In the genomic region with DNA sequence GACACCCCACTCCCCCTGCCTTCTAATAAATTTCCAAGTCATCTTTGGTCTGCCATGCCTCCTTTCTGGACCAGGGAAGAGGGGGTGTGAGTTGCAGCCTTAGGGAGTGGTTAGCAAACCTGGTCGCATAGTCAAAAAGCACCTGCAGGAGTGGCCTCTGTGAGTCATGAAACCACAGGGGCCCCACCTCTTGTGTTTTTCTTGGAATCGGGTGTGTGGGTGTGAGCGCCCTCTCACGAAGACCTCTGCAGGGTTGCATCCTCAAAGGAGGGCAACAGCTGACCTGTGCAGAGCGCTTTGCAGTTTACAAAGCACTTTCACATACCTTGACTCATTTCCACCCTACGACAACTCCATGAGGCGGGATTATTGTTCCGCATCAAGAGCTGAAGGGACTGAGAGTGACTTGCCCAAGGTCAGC, we compare ENCODE assay signal across 9 cellular contexts. TPM values are rescaled to one million over a fixed set of nuclear protein-coding genes. Genes with fewer than 3 reads are reported as not detected.
DNase-seq lines count a peak whose midpoint lies in the region; ATAC-seq and TF ChIP-seq lines count a peak whose summit lies in the region.
"Had no signal": no experiment of that assay in that cellular context is flagged by ENCODE, and none has a peak within 500 bp of the region (broad histone marks: within the 10 kb centered on the region; RNA-seq: fewer than 3 reads in every experiment).

No MANE protein-coding gene starts in this region.

- H3K9me3 ChIP-seq in MG63 (peaks cover 13% of the 10 kb centered on the region), thyroid gland (no peaks in the 10 kb centered on the region)

- H3K36me3 ChIP-seq in MG63 (no peaks in the 10 kb centered on the region), thyroid gland (no peaks in the 10 kb centered on the region)

- WGBS in thyroid gland, 2 donors = 89 to 90% methylated on average over 8 of the region's 8 CpGs

- peak overlapping the region; percentile 92 to 95 for H3K27ac Mint-ChIP-seq in T-cell

- H3K9me3 Mint-ChIP-seq in T-cell = no peaks in the 10 kb centered on the region

- no peaks in the 10 kb centered on the region for H3K36me3 Mint-ChIP-seq in T-cell

- peaks cover 0 to 3% of the 10 kb centered on the region in 2 donors for H3K27me3 Mint-ChIP-seq in T-cell

- H3K27me3 ChIP-seq in MG63 (no peaks in the 10 kb centered on the region), thyroid gland (no peaks in the 10 kb centered on the region)

- DNase-seq in T-cell = peak; percentile 21 to 74 (median 50)
- peak; percentile 84 for DNase-seq in activated naive CD8-positive, alpha-beta T cell treated with anti-CD3 and anti-CD28 coated beads, Interleukin-2, amount 50 U/mL, for 16 hours (ENCODE audit: low read depth, low spot score)
- peak; percentile 88 for DNase-seq in stimulated activated CD8-positive, alpha-beta memory T cell treated with anti-CD3 and anti-CD28 coated beads, Interleukin-15, amount 100 ng/mL, for 48 hours (ENCODE audit: low read depth in 2 of 2)
- DNase-seq in MG63 = no peak
- no peak for DNase-seq in G401 (ENCODE audit: low spot score)
- DNase-seq in NCI-H2227 (lab: John Stamatoyannopoulos, UW; ENCODE audit: unreplicated experiment) = no peak
- no peak for DNase-seq in thyroid gland

- CTCF ChIA-PET in T-cell (lab: Charles Lee) = no interaction called here

- TF ChIP-seq CTCF in thyroid gland (IDR thresholded peaks at IDR 0.05) = no peak

- H3K4me1 ChIP-seq in thyroid gland = no peaks in the 10 kb centered on the region

- POLR2A ChIA-PET in T-cell (lab: Charles Lee) = interaction anchor here in 1 of 2 donors (0.6 kb wide), 1 partner anchor 273 kb away, joined by 3 read pairs; no protein-coding TSS in a partner anchor

- in situ Hi-C loops in G401 (cut with HindIII; ENCODE audit: low sequenced_read_pairs) = no loop called here

- H3K4me3 ChIP-seq in MG63 (no peak overlapping the region), thyroid gland (replicated peaks in 1 of 3) (no peak overlapping the region)

- TF ChIP-seq POLR2A in thyroid gland (IDR thresholded peaks at IDR 0.05) = no peak

- intact Hi-C loops in thyroid gland (cut with DNase I) = no loop called here

- ATAC-seq in GM21526 (IDR thresholded peaks at IDR 0.05; ENCODE audit: low FRiP score, unreplicated experiment) (peak; percentile 74), T-cell (replicated peaks in 1 of 4) (peak; percentile 92 to 95 (median 93))

- peak overlapping the region; percentile 10 to 66 (median 22) for H3K4me3 Mint-ChIP-seq in T-cell

- no peak overlapping the region for H3K27ac ChIP-seq in thyroid gland
- H3K27ac ChIP-seq: HL-60 had no signal

- H3K4me1 Mint-ChIP-seq in T-cell = peaks cover 34 to 56% (median 40%) of the 10 kb centered on the region in 3 donors

RNA-seq across cellular contexts. Expression of a gene that starts 36.8 kb away (rescaled TPM):
- under 1 TPM in 1 of 5 donors, not detected in 4; 0.51 TPM for total RNA-seq in T-cell
- not detected in 2 replicates for total RNA-seq in MG63 (2014; rRNA removed; shearing (Covaris generic); ENCODE audit: low replicate concordance)
- total RNA-seq in G401 (2014; rRNA removed; shearing (Covaris generic)) = not detected in 2 replicates
- total RNA-seq in thyroid gland = not detected

Comparison
In these comparisons a context has a peak if more than half of its experiments do, and no peak if none do; other contexts are left out.
1. DNase-seq: peak in T-cell (34 of 34), activated naive CD8-positive, alpha-beta T cell treated with anti-CD3 and anti-CD28 coated beads, Interleukin-2, amount 50 U/mL, for 16 hours (single experiment) and stimulated activated CD8-positive, alpha-beta memory T cell treated with anti-CD3 and anti-CD28 coated beads, Interleukin-15, amount 100 ng/mL, for 48 hours (2 of 2); none in MG63 (single experiment), G401 (single experiment), NCI-H2227 (single experiment) and thyroid gland (0 of 2).